ENCODE assay signal across 8 cellular contexts in the genomic region with DNA sequence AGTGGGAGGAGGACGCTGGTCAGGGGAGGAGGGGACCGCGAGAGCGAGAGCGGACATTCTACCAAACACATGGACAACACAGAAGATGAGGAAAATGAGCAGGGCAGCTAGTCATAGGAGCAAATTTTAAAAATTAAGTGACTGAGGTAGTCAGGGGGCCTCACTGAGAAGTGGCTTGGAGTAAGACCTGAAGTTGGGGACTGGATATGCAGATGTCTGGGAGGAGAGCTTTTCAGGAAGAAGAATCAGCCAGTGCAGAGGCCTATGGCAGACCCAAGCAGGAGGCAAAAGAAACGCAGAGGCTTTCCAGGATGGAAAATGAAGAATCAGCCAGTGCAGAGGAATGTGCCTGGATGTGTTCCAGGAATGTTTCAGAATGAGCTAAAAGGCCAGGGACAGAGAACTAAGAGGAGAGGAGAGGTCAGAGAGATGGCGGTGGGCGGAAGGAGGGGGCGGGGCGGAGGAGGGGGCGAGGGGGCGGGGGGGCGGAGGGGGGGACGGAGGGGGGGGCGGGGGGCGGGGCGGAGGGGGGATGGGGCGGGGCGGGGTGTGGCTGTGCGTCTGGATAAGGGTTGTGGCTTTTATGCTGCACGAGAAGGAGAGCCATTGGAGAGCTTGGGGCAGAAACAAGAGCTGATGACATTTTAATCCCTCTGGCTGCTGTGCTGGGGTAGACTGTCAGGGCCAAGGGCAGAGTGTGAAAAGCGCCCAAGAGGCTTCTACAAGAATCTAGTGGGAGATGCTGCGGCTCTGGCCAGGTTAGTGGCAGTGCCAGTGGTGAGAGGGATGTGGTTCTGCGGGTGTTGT.
A peak's percentile ranks its signal among the peaks of the same experiment; 100 is the strongest.
DNase-seq lines count a peak whose midpoint lies in the region; ATAC-seq and TF ChIP-seq lines count a peak whose summit lies in the region.

No MANE protein-coding gene starts in this region.

- no peaks in the 10 kb centered on the region for H3K9me3 Mint-ChIP-seq in activated T-helper 17 cell treated with anti-CD3 and anti-CD28 coated beads, Interleukin-2, amount 50 U/mL, for 72 hours

- no peaks in the 10 kb centered on the region for H3K36me3 Mint-ChIP-seq in activated T-helper 17 cell treated with anti-CD3 and anti-CD28 coated beads, Interleukin-2, amount 50 U/mL, for 72 hours (ENCODE audit: low read depth)

- no peak overlapping the region for H3K27ac Mint-ChIP-seq in activated T-helper 17 cell treated with anti-CD3 and anti-CD28 coated beads, Interleukin-2, amount 50 U/mL, for 72 hours

- intact Hi-C loops in Right ventricle myocardium superior (cut with DNase I) = loop anchor here (2.0 kb wide), 1 partner anchor 199 kb away; no protein-coding TSS in a partner anchor

- no peak for ATAC-seq in activated T-helper 17 cell treated with anti-CD3 and anti-CD28 coated beads, Interleukin-2, amount 50 U/mL, for 72 hours (replicated peaks)
- ATAC-seq in Right ventricle myocardium superior (ENCODE audit: poor library complexity) (peak; percentile 78), omental fat pad (ENCODE audit: low FRiP score) (peak; percentile 65), HG02938 (IDR thresholded peaks at IDR 0.05; ENCODE audit: unreplicated experiment) (no peak), GM21737 (IDR thresholded peaks at IDR 0.05; ENCODE audit: unreplicated experiment) (no peak)

- peak overlapping the region; percentile 46 for H3K4me3 Mint-ChIP-seq in activated T-helper 17 cell treated with anti-CD3 and anti-CD28 coated beads, Interleukin-2, amount 50 U/mL, for 72 hours

- peaks cover 13% of the 10 kb centered on the region for H3K4me1 Mint-ChIP-seq in activated T-helper 17 cell treated with anti-CD3 and anti-CD28 coated beads, Interleukin-2, amount 50 U/mL, for 72 hours

- no peak for TF ChIP-seq CTCF in omental fat pad (IDR thresholded peaks at IDR 0.05)

- peaks cover 16% of the 10 kb centered on the region for H3K27me3 Mint-ChIP-seq in activated T-helper 17 cell treated with anti-CD3 and anti-CD28 coated beads, Interleukin-2, amount 50 U/mL, for 72 hours

- DNase-seq in activated effector memory CD4-positive, alpha-beta T cell treated with anti-CD3 and anti-CD28 coated beads, Interleukin-2, amount 50 U/mL, for 16 hours = peak; percentile 54
- DNase-seq in activated effector memory CD4-positive, alpha-beta T cell treated with Interleukin-2 at 50 U/mL for 16 hours = no peak
- DNase-seq in NCI-H1930 (lab: John Stamatoyannopoulos, UW) (peak; percentile 28 to 36), Right ventricle myocardium superior (no peak), omental fat pad (ENCODE audit: low spot score) (no peak)

Comparison
In these comparisons a context has a peak if more than half of its experiments do, and no peak if none do; other contexts are left out.
1. DNase-seq: peak in activated effector memory CD4-positive, alpha-beta T cell treated with anti-CD3 and anti-CD28 coated beads, Interleukin-2, amount 50 U/mL, for 16 hours (single experiment) and NCI-H1930 (2 of 2); none in activated effector memory CD4-positive, alpha-beta T cell treated with Interleukin-2 at 50 U/mL for 16 hours (single experiment), Right ventricle myocardium superior (single experiment) and omental fat pad (single experiment).
2. ATAC-seq: peak in Right ventricle myocardium superior (single experiment) and omental fat pad (single experiment); none in activated T-helper 17 cell treated with anti-CD3 and anti-CD28 coated beads, Interleukin-2, amount 50 U/mL, for 72 hours (single experiment), HG02938 (single experiment) and GM21737 (single experiment).